Comparison of ENCODE assay signal across 27 cellular contexts in the genomic region with DNA sequence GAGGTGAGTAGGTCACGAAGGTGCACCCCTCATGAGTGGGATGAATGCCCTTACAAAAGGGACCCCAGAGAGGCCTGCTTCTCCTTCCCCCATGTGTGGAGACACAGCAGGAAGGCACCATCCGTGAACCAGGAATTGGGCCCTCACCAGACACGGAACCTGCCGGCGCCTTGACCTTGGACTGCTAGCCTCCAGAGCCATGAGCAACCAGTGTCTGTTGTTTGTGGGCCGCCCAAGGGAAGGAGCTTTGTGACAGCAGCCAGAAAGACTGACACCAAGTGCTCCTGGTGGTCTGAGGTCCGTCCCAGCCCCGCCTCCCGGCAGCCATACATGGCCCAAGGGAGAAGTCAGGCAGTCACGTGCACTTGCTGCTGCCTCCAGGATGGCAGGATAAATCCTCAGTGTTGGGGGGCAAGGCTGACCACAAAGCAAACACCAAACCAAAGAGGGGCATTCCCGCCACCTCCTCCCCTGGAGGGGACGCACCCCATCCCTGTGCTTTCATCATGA. TPM values are rescaled to one million over a fixed set of nuclear protein-coding genes. Genes with fewer than 3 reads are reported as not detected.
"Had no signal": no experiment of that assay in that cellular context is flagged by ENCODE, and none has a peak within 500 bp of the region (broad histone marks: within the 10 kb centered on the region; RNA-seq: fewer than 3 reads in every experiment).

No MANE protein-coding gene starts in this region.

- DNase-seq: colonic mucosa; cortex of kidney; effector CD8-positive, alpha-beta T cell; effector memory CD8-positive, alpha-beta T cell; endodermal cell; erythroblast; esophagus squamous epithelium; foreskin fibroblast; foreskin melanocyte; gastrocnemius medialis; glutamatergic neuron; head of caudate nucleus; heart right ventricle; hippocampal formation; left cardiac atrium; left lung; left ventricle myocardium superior; lower lobe of right lung; mesenchymal stem cell; mucosa of descending colon; naive B cell had no signal

- H3K9me3 ChIP-seq: colonic mucosa, esophagus squamous epithelium, gastrocnemius medialis, lower lobe of right lung had no signal

- H3K27me3 ChIP-seq: colonic mucosa, gastrocnemius medialis had no signal

- H3K36me3 ChIP-seq: colonic mucosa, esophagus squamous epithelium, gastrocnemius medialis, heart right ventricle, left lung, lower lobe of right lung had no signal

- H3K27ac ChIP-seq: colonic mucosa, epithelial cell of prostate, esophagus squamous epithelium, gastrocnemius medialis, heart right ventricle, left lung, lower lobe of right lung had no signal

- FAIRE-seq: endometrium, islet of Langerhans, keratinocyte had no signal

- H3K4me3 ChIP-seq: colonic mucosa, esophagus squamous epithelium, gastrocnemius medialis, heart right ventricle, left lung, lower lobe of right lung, mucosa of descending colon had no signal

- H3K4me1 ChIP-seq: colonic mucosa, esophagus squamous epithelium, gastrocnemius medialis, heart right ventricle, left lung, lower lobe of right lung had no signal

- ATAC-seq: effector memory CD8-positive, alpha-beta T cell; esophagus mucosa; gastrocnemius medialis; heart right ventricle; left cardiac atrium; left lung; left ventricle myocardium superior; lower lobe of right lung; mucosa of descending colon had no signal

RNA-seq across cellular contexts. Expression of gene CDH4, which starts 29.3 kb away (rescaled TPM):
- total RNA-seq: esophagus mucosa, left ventricle myocardium superior, mesenteric fat pad had no signal
